Comparison of ENCODE assay signal across 27 cellular contexts in genomic region chr9:136434580-136435169, GRCh38.
"Had no signal": no experiment of that assay in that cellular context is flagged by ENCODE, and none has a peak within 500 bp of the region (broad histone marks: within the 10 kb centered on the region; RNA-seq: fewer than 3 reads in every experiment).

No MANE protein-coding gene starts in this region.

- H3K27ac ChIP-seq: colonic mucosa, epithelial cell of prostate, esophagus squamous epithelium, gastrocnemius medialis, heart right ventricle, left lung, lower lobe of right lung had no signal

- H3K27me3 Mint-ChIP-seq: effector memory CD8-positive, alpha-beta T cell had no signal

- H3K36me3 Mint-ChIP-seq: immature natural killer cell had no signal

- H3K27ac Mint-ChIP-seq: dendritic cell treated with granulocyte-macrophage colony-stimulating factor and Interleukin-4, amounts not matched to agents 40 ng/mL and 50 ng/mL, for 4 days; effector memory CD8-positive, alpha-beta T cell; endodermal cell; immature natural killer cell; mesothelial cell of epicardium had no signal

- H3K9me3 ChIP-seq: colonic mucosa, esophagus squamous epithelium, gastrocnemius medialis, heart right ventricle, left lung, lower lobe of right lung, mucosa of descending colon had no signal

- H3K4me3 Mint-ChIP-seq: dendritic cell treated with granulocyte-macrophage colony-stimulating factor and Interleukin-4, amounts not matched to agents 40 ng/mL and 50 ng/mL, for 4 days; effector memory CD8-positive, alpha-beta T cell; endodermal cell; immature natural killer cell; mesothelial cell of epicardium had no signal

- ATAC-seq: effector memory CD8-positive, alpha-beta T cell; esophagus mucosa; gastrocnemius medialis; heart right ventricle; left cardiac atrium; left lung; left ventricle myocardium superior; lower lobe of right lung; mucosa of descending colon had no signal

- H3K36me3 ChIP-seq: colonic mucosa had no signal

- DNase-seq: colonic mucosa; cortex of kidney; effector CD8-positive, alpha-beta T cell; effector memory CD8-positive, alpha-beta T cell; endodermal cell; erythroblast; esophagus squamous epithelium; foreskin fibroblast; foreskin melanocyte; gastrocnemius medialis; glutamatergic neuron; head of caudate nucleus; heart right ventricle; hippocampal formation; immature natural killer cell; islet precursor cell; left cardiac atrium; left ventricle myocardium superior; lower lobe of right lung; mesenchymal stem cell; mucosa of descending colon had no signal

- H3K4me3 ChIP-seq: colonic mucosa, esophagus squamous epithelium, gastrocnemius medialis, heart right ventricle, left lung, lower lobe of right lung, mucosa of descending colon had no signal

- H3K9me3 Mint-ChIP-seq: dendritic cell treated with granulocyte-macrophage colony-stimulating factor and Interleukin-4, amounts not matched to agents 40 ng/mL and 50 ng/mL, for 4 days; effector memory CD8-positive, alpha-beta T cell; endodermal cell; immature natural killer cell; mesothelial cell of epicardium had no signal

- H3K27me3 ChIP-seq: colonic mucosa, esophagus squamous epithelium, gastrocnemius medialis, heart right ventricle had no signal

- FAIRE-seq: endometrium had no signal
